In the genomic region with DNA sequence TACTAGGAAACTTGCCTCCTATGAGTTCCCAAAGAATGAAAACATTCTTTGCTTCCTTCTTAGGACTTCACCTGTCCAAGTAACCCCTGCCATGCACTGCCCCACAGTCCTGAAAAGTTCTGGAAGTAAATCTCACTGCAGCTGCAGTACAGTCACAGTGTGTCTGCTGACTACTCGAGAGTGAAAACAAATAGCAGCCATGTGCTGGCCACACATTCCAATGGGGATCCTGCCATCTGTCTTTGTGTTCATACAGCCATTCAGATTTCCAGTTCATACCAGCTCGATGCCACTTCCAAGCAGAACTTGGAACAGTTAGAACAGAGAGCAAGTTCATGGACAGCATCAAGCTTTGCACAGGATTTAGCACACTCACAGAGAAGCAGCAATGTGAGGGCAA, we compare ENCODE assay signal across 22 cellular contexts.
DNase-seq lines count a peak whose midpoint lies in the region; ATAC-seq, FAIRE-seq and TF ChIP-seq lines count a peak whose summit lies in the region.
"Had no signal": no experiment of that assay in that cellular context is flagged by ENCODE, and none has a peak within 500 bp of the region (broad histone marks: within the 10 kb centered on the region; RNA-seq: fewer than 3 reads in every experiment).

No MANE protein-coding gene starts in this region.

- no peak overlapping the region for H2BK120ac ChIP-seq in H1 (replicated peaks; ENCODE audit: low read depth, low read length)

- no peak overlapping the region for H2BK5ac ChIP-seq in H1 (ENCODE audit: low read depth, low read length)

- H3K4ac ChIP-seq in H1 (replicated peaks; ENCODE audit: insufficient read length, low read depth, low read length), result no peak overlapping the region

- peak; percentile 43 for DNase-seq in DMS53 treated with DMSO at 0.1 percent for 48 hours (lab: John Stamatoyannopoulos, UW; ENCODE audit: unreplicated experiment)
- peak; percentile 40 for DNase-seq in NCI-H510A treated with DMSO at 0.1 percent for 48 hours (lab: John Stamatoyannopoulos, UW)
- DNase-seq in H1 (ENCODE audit: low read depth in 1 of 2, low spot score in 2 of 2), result no peak
- peak; percentile 77 for DNase-seq in renal cortical epithelial cell (ENCODE audit: low read depth)
- no peak for DNase-seq in activated naive CD4-positive, alpha-beta T cell treated with anti-CD3 and anti-CD28 coated beads, Interleukin-2, amount 50 U/mL, for 16 hours
- DNase-seq in LoVo (ENCODE audit: low spot score), result no peak
- no peak for DNase-seq in RPMI8226
- DNase-seq: activated CD4-positive, alpha-beta T cell treated with anti-CD3 and anti-CD28 coated beads, Interleukin-2, amount 10 ng/mL, durations not matched to agents 7 days and 5 days; activated gamma-delta T cell; effector memory CD4-positive, alpha-beta T cell; heart right ventricle; Karpas-422; lower lobe of right lung; NCI-H1105; ovary; right lobe of liver; stimulated activated naive CD4-positive, alpha-beta T cell treated with Interleukin-2 at 50 U/mL for 16 hours; SW 1271 had no signal

- H3K4me2 ChIP-seq in H1 (ENCODE audit: insufficient read depth in 1 of 2, low read depth in 2 of 2, low read length in 2 of 2), result no peak overlapping the region

- no peaks in the 10 kb centered on the region for H4K20me1 ChIP-seq in H1 (replicated peaks in 1 of 2; ENCODE audit: control insufficient read depth in 1 of 2, insufficient read depth in 2 of 2, low read length in 2 of 2)

- no peak for TF ChIP-seq RAD21 in H1 (IDR thresholded peaks at IDR 0.05 in 1 of 2, conservative IDR thresholded peaks at IDR 0.05 in 1 of 2; ENCODE audit: low read depth in 2 of 2, low read length in 2 of 2)

- no peak overlapping the region for H4K5ac ChIP-seq in H1 (ENCODE audit: insufficient read length, low read depth, low read length)

- FAIRE-seq in H1 (lab: Jason Lieb, UNC), result no peak
- FAIRE-seq: H54, TTC549 had no signal

- CTCF ChIA-PET in H1 (lab: Charles Lee; ENCODE audit: partially characterized antibody), result interaction anchor here (1.2 kb wide), 1 partner anchor 13 kb away, joined by 3 read pairs; no protein-coding TSS in a partner anchor

- peaks cover 0 to 2% (median 0%) of the 10 kb centered on the region in 4 experiments; a peak in 1 of 7 replicates for H3K4me1 ChIP-seq in H1 (replicated peaks in 1 of 4; ENCODE audit: control insufficient read depth in 3 of 4, insufficient read depth in 4 of 4, low read length in 3 of 4)
- H3K4me1 ChIP-seq: heart right ventricle, lower lobe of right lung, right lobe of liver, tibial nerve had no signal

- no peak for TF ChIP-seq EP300 in H1 (IDR thresholded peaks at IDR 0.05; ENCODE audit: borderline replicate concordance in 1 of 2, low read depth in 2 of 2, low read length in 2 of 2)

- no peak overlapping the region for H3K18ac ChIP-seq in H1 (ENCODE audit: extremely low read depth, low read length)

- ATAC-seq in HG03520 (IDR thresholded peaks at IDR 0.05; ENCODE audit: unreplicated experiment), result no peak
- ATAC-seq: heart right ventricle, lower lobe of right lung, right lobe of liver had no signal

- no peak overlapping the region for H2AFZ ChIP-seq in H1 (ENCODE audit: low read length)

- H3K27ac ChIP-seq in H1 (ENCODE audit: low read depth, low read length), result no peak overlapping the region
- H3K27ac ChIP-seq: heart right ventricle, lower lobe of right lung, ovary, right lobe of liver, tibial nerve had no signal

- no peaks in the 10 kb centered on the region; the same call in 1 of the 2 replicates for H3K23me2 ChIP-seq in H1 (ENCODE audit: low read depth, low read length)

- no peaks in the 10 kb centered on the region for H3K36me3 ChIP-seq in H1 (ENCODE audit: control insufficient read depth in 2 of 4, insufficient read depth in 4 of 4, low read length in 3 of 4)
- H3K36me3 ChIP-seq: heart right ventricle, lower lobe of right lung, ovary, right lobe of liver, tibial nerve had no signal

- H3K9me3 ChIP-seq in H1 (ENCODE audit: insufficient read depth in 2 of 2, low read depth in 1 of 2, low read length in 1 of 2), result peaks cover 3 to 5% of the 10 kb centered on the region in 2 experiments
- H3K9me3 ChIP-seq: ovary, right lobe of liver, tibial nerve had no signal

- H2BK20ac ChIP-seq in H1 (ENCODE audit: low read length), result no peak overlapping the region; the same call in 1 of the 2 replicates

- H3K9ac ChIP-seq in H1 (replicated peaks in 1 of 4; ENCODE audit: extremely low read depth in 1 of 4, low read depth in 3 of 4, low read length in 3 of 4), result no peak overlapping the region

- no peak for TF ChIP-seq POLR2A in H1 (IDR thresholded peaks at IDR 0.05; ENCODE audit: control extremely low read depth in 1 of 2, low read depth in 2 of 2, low read length in 2 of 2)

- H3K4me3 ChIP-seq in H1 (ENCODE audit: extremely low read depth in 1 of 4, insufficient read depth in 2 of 4, low read depth in 3 of 4, low read length in 4 of 4), result no peak overlapping the region
- H3K4me3 ChIP-seq: heart right ventricle, lower lobe of right lung, ovary, right lobe of liver, tibial nerve had no signal

- no peaks in the 10 kb centered on the region for H3K79me1 ChIP-seq in H1 (ENCODE audit: low read depth, low read length)

- H3K56ac ChIP-seq in H1 (replicated peaks; ENCODE audit: insufficient read length, low read depth, low read length), result no peak overlapping the region

- H3K23ac ChIP-seq in H1 (ENCODE audit: insufficient read length), result no peak overlapping the region

- POLR2A ChIA-PET in H1 (lab: Charles Lee; ENCODE audit: partially characterized antibody), result no interaction called here

- H2AK5ac ChIP-seq in H1 (ENCODE audit: low read depth, low read length), result no peak overlapping the region

- no peak overlapping the region for H2BK15ac ChIP-seq in H1 (ENCODE audit: low read length)

- H3K79me2 ChIP-seq in H1 (ENCODE audit: control insufficient read depth in 1 of 2, insufficient read depth in 2 of 2, low read length in 2 of 2), result no peaks in the 10 kb centered on the region

- H3K27me3 ChIP-seq in H1 (replicated peaks in 1 of 4; ENCODE audit: control insufficient read depth in 3 of 4, extremely low read depth in 1 of 4, insufficient read depth in 3 of 4, low read length in 3 of 4), result no peaks in the 10 kb centered on the region; a peak in 1 of 7 replicates
- H3K27me3 ChIP-seq: heart right ventricle, ovary, right lobe of liver, tibial nerve had no signal

- H3K14ac ChIP-seq in H1 (ENCODE audit: insufficient read length), result no peak overlapping the region

- WGBS in H1 (ENCODE audit: extremely low coverage in 1 of 2, insufficient coverage in 1 of 2, insufficient read length in 1 of 2, insufficient replicate concordance in 2 of 2, low coverage in 1 of 2, low lambda C conversion rate in 2 of 2, missing lambda C conversion rate in 1 of 2), 2 experiments, result 93% methylated on average over 2 of the region's 2 CpGs; no CpG with 5 or more reads in 1 of the 2 experiments

- TF ChIP-seq CTCF in H1 (IDR thresholded peaks at IDR 0.05; ENCODE audit: control extremely low read depth in 1 of 3, insufficient read depth in 1 of 3, low read depth in 1 of 3, low read length in 3 of 3), result no peak

- H4K8ac ChIP-seq in H1 (ENCODE audit: extremely low read depth, insufficient read depth, low read length), result no peak overlapping the region

- H2BK12ac ChIP-seq in H1 (ENCODE audit: low read depth, low read length), result 0 out of 2 replicates have a peak overlapping the region, but pooled peaks have one; percentile 1

- H4K91ac ChIP-seq in H1 (replicated peaks; ENCODE audit: insufficient read length, low read length), result no peak overlapping the region

TF ChIP-seq in H1, 55 proteins besides CTCF, POLR2A, EP300 and RAD21:
- no peak for TF ChIP-seq RBBP5 (IDR thresholded peaks at IDR 0.05; ENCODE audit: borderline replicate concordance, low read depth, low read length)
- TF ChIP-seq, protein P1, sequence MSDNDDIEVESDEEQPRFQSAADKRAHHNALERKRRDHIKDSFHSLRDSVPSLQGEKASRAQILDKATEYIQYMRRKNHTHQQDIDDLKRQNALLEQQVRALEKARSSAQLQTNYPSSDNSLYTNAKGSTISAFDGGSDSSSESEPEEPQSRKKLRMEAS (IDR thresholded peaks at IDR 0.05), result peak; percentile 50; the same call in 1 of the 2 replicates

Comparison
In these comparisons a context has a peak if more than half of its experiments do, and no peak if none do; other contexts are left out.
1. DNase-seq: peak in DMS53 treated with DMSO at 0.1 percent for 48 hours (single experiment), NCI-H510A treated with DMSO at 0.1 percent for 48 hours (single experiment) and renal cortical epithelial cell (single experiment); none in H1 (0 of 2), activated naive CD4-positive, alpha-beta T cell treated with anti-CD3 and anti-CD28 coated beads, Interleukin-2, amount 50 U/mL, for 16 hours (single experiment), LoVo (single experiment) and RPMI8226 (single experiment).